13 cellular contexts compared by ENCODE assay signal in the genomic region with DNA sequence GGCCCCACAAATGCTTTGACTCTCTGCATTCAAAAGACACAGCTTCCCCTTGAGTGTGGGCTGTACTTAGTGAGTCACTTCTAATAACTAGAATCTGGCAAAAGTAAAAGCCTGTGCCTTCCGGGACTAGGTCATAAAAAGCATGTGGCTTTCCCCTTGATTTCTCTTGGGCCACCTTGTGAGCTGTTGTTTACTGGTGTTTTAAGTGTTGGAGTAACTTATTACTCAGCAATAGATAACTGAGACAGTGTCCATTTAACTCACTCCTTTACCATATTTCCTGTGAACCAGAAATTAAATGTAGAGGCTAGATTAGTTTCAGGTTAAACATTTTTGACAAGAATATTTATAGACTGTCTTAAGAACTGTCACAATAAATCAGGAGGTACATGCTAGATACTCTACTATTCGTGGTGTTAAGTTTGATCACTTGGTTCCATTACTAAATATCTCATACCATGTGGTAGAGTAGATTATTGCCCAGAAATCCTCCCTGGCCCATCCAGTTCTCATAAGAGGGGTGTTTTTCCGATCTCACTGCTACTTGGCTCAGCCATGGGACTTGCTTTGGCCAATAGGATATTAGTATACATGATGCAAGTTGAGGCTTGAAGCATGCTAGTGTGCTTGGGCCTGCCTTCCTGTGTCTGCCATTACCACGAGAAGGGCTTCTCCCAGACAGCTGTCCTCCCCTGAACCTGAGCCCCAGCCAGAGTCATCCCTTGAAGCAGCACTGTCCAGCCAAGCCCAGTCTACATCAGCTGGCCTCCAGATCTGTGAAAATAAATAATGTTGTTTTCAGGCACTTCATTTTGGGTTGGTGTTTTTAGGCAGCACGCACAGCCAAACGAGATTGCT. TPM values are rescaled to one million over a fixed set of nuclear protein-coding genes. Genes with fewer than 3 reads are reported as not detected.
DNase-seq lines count a peak whose midpoint lies in the region; ATAC-seq and TF ChIP-seq lines count a peak whose summit lies in the region.
"Had no signal": no experiment of that assay in that cellular context is flagged by ENCODE, and none has a peak within 500 bp of the region (broad histone marks: within the 10 kb centered on the region; RNA-seq: fewer than 3 reads in every experiment).

No MANE protein-coding gene starts in this region.

- H3K27me3 Mint-ChIP-seq in activated CD4-positive, alpha-beta T cell treated with anti-CD3 and anti-CD28 coated beads, Interleukin-2, amount 10 ng/mL, durations not matched to agents 24 days and 14 days, result no peaks in the 10 kb centered on the region

- H3K4me1 ChIP-seq in HCT116 (ENCODE audit: control insufficient read depth in 1 of 2, insufficient read depth in 2 of 2, low read length in 2 of 2) (peaks cover 2 to 19% of the 10 kb centered on the region in 2 experiments; a peak in 3 of 4 replicates), mucosa of descending colon (ENCODE audit: low read depth) (no peaks in the 10 kb centered on the region), body of pancreas (no peaks in the 10 kb centered on the region)

- H3K4me2 ChIP-seq in HCT116 (ENCODE audit: low read length), result 0 out of 2 replicates have a peak overlapping the region, but pooled peaks have one; percentile 10

- CTCF ChIA-PET in HCT116 (lab: Charles Lee), result interaction anchor here (0.9 kb wide), 2 partner anchors 9 to 34 kb away, joined by 3 read pairs; no protein-coding TSS in a partner anchor

- H3K36me3 ChIP-seq in HCT116 (ENCODE audit: control insufficient read depth in 1 of 2, insufficient read depth in 2 of 2, low read length in 2 of 2) (no peaks in the 10 kb centered on the region), mucosa of descending colon (ENCODE audit: low read depth) (no peaks in the 10 kb centered on the region), body of pancreas (replicated peaks in 1 of 2; ENCODE audit: insufficient read depth in 1 of 2, low read depth in 2 of 2) (no peaks in the 10 kb centered on the region)

- H3K36me3 Mint-ChIP-seq in activated CD4-positive, alpha-beta T cell treated with anti-CD3 and anti-CD28 coated beads, Interleukin-2, amount 10 ng/mL, durations not matched to agents 24 days and 14 days (ENCODE audit: low read depth), result no peaks in the 10 kb centered on the region

- H3K27ac ChIP-seq in HCT116 (ENCODE audit: low read depth, low read length) (no peak overlapping the region), body of pancreas (no peak overlapping the region)
- H3K27ac ChIP-seq: epithelial cell of prostate had no signal

- H3K79me2 ChIP-seq in HCT116 (ENCODE audit: insufficient read depth, low read length), result no peaks in the 10 kb centered on the region

- H3K27me3 ChIP-seq in HCT116 (ENCODE audit: insufficient read depth, low read length), result no peaks in the 10 kb centered on the region
- H3K27me3 ChIP-seq in body of pancreas, result no peaks in the 10 kb centered on the region

- TF ChIP-seq POLR2A in HCT116 (IDR thresholded peaks at IDR 0.05; ENCODE audit: borderline replicate concordance, extremely low read depth, insufficient read depth, insufficient read length) (no peak), body of pancreas (IDR thresholded peaks at IDR 0.05) (no peak)

- H3K9ac ChIP-seq in HCT116 (ENCODE audit: low read length), result no peak overlapping the region

- no peak for TF ChIP-seq RAD21 in HCT116 (IDR thresholded peaks at IDR 0.05; ENCODE audit: low read depth)

- no peaks in the 10 kb centered on the region for H3K4me1 Mint-ChIP-seq in activated CD4-positive, alpha-beta T cell treated with anti-CD3 and anti-CD28 coated beads, Interleukin-2, amount 10 ng/mL, durations not matched to agents 24 days and 14 days

- peak overlapping the region; percentile 53 for H2AFZ ChIP-seq in HCT116 (ENCODE audit: low read depth, low read length, poor library complexity, severe bottlenecking)

- RAD21 ChIA-PET in HCT116 (lab: Charles Lee; ENCODE audit: low non-redundant PET in 1 of 2, low total read pairs in 2 of 2, uncharacterized antibody in 2 of 2, unreplicated experiment in 2 of 2), result no interaction called here

- no peaks in the 10 kb centered on the region for H3K9me3 Mint-ChIP-seq in activated CD4-positive, alpha-beta T cell treated with anti-CD3 and anti-CD28 coated beads, Interleukin-2, amount 10 ng/mL, durations not matched to agents 24 days and 14 days

- no TSS peak for BruUV-seq in HCT116 (replicated peaks; lab: Mats Ljungman, UMichigan)

- H3K4me3 Mint-ChIP-seq in activated CD4-positive, alpha-beta T cell treated with anti-CD3 and anti-CD28 coated beads, Interleukin-2, amount 10 ng/mL, durations not matched to agents 24 days and 14 days, result no peak overlapping the region

- no peak overlapping the region for H3K27ac Mint-ChIP-seq in activated CD4-positive, alpha-beta T cell treated with anti-CD3 and anti-CD28 coated beads, Interleukin-2, amount 10 ng/mL, durations not matched to agents 24 days and 14 days

- H3K4me3 ChIP-seq in HCT116 (replicated peaks in 1 of 2; ENCODE audit: low read depth in 1 of 2, low read length in 2 of 2) (no peak overlapping the region), mucosa of descending colon (no peak overlapping the region), body of pancreas (no peak overlapping the region)

- DNase-seq in HCT116 (ENCODE audit: low read depth, low spot score) (no peak), HT-29 (ENCODE audit: low spot score) (peak; percentile 36), mucosa of descending colon (no peak), body of pancreas (no peak), hippocampal formation (lab: John Stamatoyannopoulos, UW) (no peak), NOMO-1 treated with dmso at 0.1 percent for 144 hours (lab: John Stamatoyannopoulos, UW; ENCODE audit: unreplicated experiment) (no peak)
- no peak for DNase-seq in activated CD4-positive, alpha-beta T cell treated with anti-CD3 and anti-CD28 coated beads, Interleukin-2, amount 10 ng/mL, durations not matched to agents 24 days and 14 days
- DNase-seq: DMS79; IMR-90; NCI-H69; stimulated activated naive CD4-positive, alpha-beta T cell treated with Interleukin-2 at 50 U/mL for 16 hours had no signal

- intact Hi-C loops in HCT116 (cut with micrococcal nuclease) (no loop called here), mucosa of descending colon (cut with DNase I, micrococcal nuclease) (no loop called here), body of pancreas (cut with DNase I) (no loop called here)
- intact Hi-C loops in activated CD4-positive, alpha-beta T cell treated with anti-CD3 and anti-CD28 coated beads, Interleukin-2, amount 10 ng/mL, durations not matched to agents 24 days and 14 days (cut with micrococcal nuclease), result no loop called here

- H3K9me2 ChIP-seq in HCT116 (ENCODE audit: insufficient read depth), result no peaks in the 10 kb centered on the region

- POLR2A ChIA-PET in HCT116 (lab: Charles Lee), result interaction anchor here (1.0 to 1.4 kb wide), 2 partner anchors 10 to 36 kb away, joined by 3 to 4 read pairs; partner anchors contain the start of gene MARCHF6

- no peaks in the 10 kb centered on the region for H3K9me3 ChIP-seq in HCT116 (ENCODE audit: control insufficient read depth in 1 of 2, insufficient read depth in 1 of 2, low read depth in 1 of 2, low read length in 2 of 2)
- H3K9me3 ChIP-seq in mucosa of descending colon, result no peaks in the 10 kb centered on the region
- no peaks in the 10 kb centered on the region for H3K9me3 ChIP-seq in body of pancreas

- ATAC-seq in GM18907 (IDR thresholded peaks at IDR 0.05; ENCODE audit: unreplicated experiment) (peak; percentile 85), HCT116 (peak; percentile 52), mucosa of descending colon (peak; percentile 90), body of pancreas (no peak)

- H4K20me1 ChIP-seq in HCT116 (ENCODE audit: insufficient read depth), result no peaks in the 10 kb centered on the region

- TF ChIP-seq CTCF in HCT116 (IDR thresholded peaks at IDR 0.05 in 2 of 3, conservative IDR thresholded peaks at IDR 0.05 in 1 of 3; ENCODE audit: borderline replicate concordance in 1 of 3, insufficient read depth in 1 of 3, low read depth in 2 of 3, low read length in 2 of 3) (no peak), mucosa of descending colon (IDR thresholded peaks at IDR 0.05) (no peak), body of pancreas (IDR thresholded peaks at IDR 0.05) (no peak)

- WGBS in body of pancreas, 2 donors, result 84 to 86% methylated on average over 5 to 6 of the region's 6 CpGs

TF ChIP-seq in HCT116, 20 proteins besides CTCF, POLR2A, EP300 and RAD21:
- TF ChIP-seq, protein P1, sequence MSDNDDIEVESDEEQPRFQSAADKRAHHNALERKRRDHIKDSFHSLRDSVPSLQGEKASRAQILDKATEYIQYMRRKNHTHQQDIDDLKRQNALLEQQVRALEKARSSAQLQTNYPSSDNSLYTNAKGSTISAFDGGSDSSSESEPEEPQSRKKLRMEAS (IDR thresholded peaks at IDR 0.05), result peak; percentile 73; the same call in 1 of the 2 replicates
- TF ChIP-seq CBX3 (IDR thresholded peaks at IDR 0.05; ENCODE audit: low read depth) (peak; percentile 63), FOSL1 (IDR thresholded peaks at IDR 0.05; ENCODE audit: low read depth) (peak; percentile 34; the same call in 1 of the 2 replicates), ZFX (IDR thresholded peaks at IDR 0.05) (no peak)

RNA-seq across cellular contexts. Expression of gene CMBL, which starts 10.4 kb away (rescaled TPM):
- 51.0 TPM for total RNA-seq in HCT116 (2021; ENCODE audit: unreplicated experiment)
- 61.6 and 65.5 TPM in 2 replicates for polyA plus RNA-seq in HCT116 (2012)
- 8.7 and 12.9 TPM in 2 replicates for total RNA-seq in HT-29 (2014; rRNA removed; shearing (Covaris generic))
- 100 to 1,000 TPM in 1 of 3 donors, 10 to 100 TPM in 2; 81.4 to 210 (median 97.9) TPM for total RNA-seq in mucosa of descending colon
- 0.35 and 2.0 TPM in 2 replicates for total RNA-seq in activated CD4-positive, alpha-beta T cell treated with anti-CD3 and anti-CD28 coated beads, Interleukin-2, amount 10 ng/mL, durations not matched to agents 24 days and 14 days
- 1 to 10 TPM; 4.4 to 4.9 TPM for total RNA-seq in body of pancreas

RNA-seq across cellular contexts. Expression of gene MARCHF6, which starts 35.4 kb away (rescaled TPM):
- total RNA-seq in HCT116 (2021; ENCODE audit: unreplicated experiment) (144 TPM), mucosa of descending colon (100 to 1,000 TPM; 141 to 205 (median 165) TPM), body of pancreas (100 to 1,000 TPM in 1 of 2 donors, 10 to 100 TPM in 1; 76.5 to 116 TPM)
- 80.6 and 81.7 TPM in 2 replicates for polyA plus RNA-seq in HCT116 (2012)
- total RNA-seq in HT-29 (2014; rRNA removed; shearing (Covaris generic)), result 83.0 and 107 TPM in 2 replicates
- total RNA-seq in activated CD4-positive, alpha-beta T cell treated with anti-CD3 and anti-CD28 coated beads, Interleukin-2, amount 10 ng/mL, durations not matched to agents 24 days and 14 days, result 106 and 113 TPM in 2 replicates
